20 cellular contexts compared by ENCODE assay signal in genomic region chr14:37816135-37816534, GRCh38.
"Had no signal": no experiment of that assay in that cellular context is flagged by ENCODE, and none has a peak within 500 bp of the region (broad histone marks: within the 10 kb centered on the region; RNA-seq: fewer than 3 reads in every experiment).

No MANE protein-coding gene starts in this region.

- ATAC-seq: effector memory CD8-positive, alpha-beta T cell; heart left ventricle; left lung; natural killer cell treated with Interleukin-12 subunit alpha and Interleukin-12 subunit beta and Interleukin-15 and Interleukin-18, amount 100 ng/mL, for 72 hours; stimulated activated naive B cell treated with anti-CD40 and anti-IgM and Interleukin-4, amounts not matched to agents 10 μg/mL and 1 μg/mL and 100 μg/mL, for 72 hours had no signal

- DNase-seq: cerebellar nuclear complex; cortex of kidney; effector memory CD8-positive, alpha-beta T cell; heart left ventricle; kidney; left lung; naive B cell; sigmoid colon; spleen; stimulated activated naive B cell treated with anti-CD40 and anti-IgM and Interleukin-4, amounts not matched to agents 10 μg/mL and 1 μg/mL and 100 μg/mL, for 72 hours; transverse colon had no signal

- H3K4me1 Mint-ChIP-seq: naive B cell; stimulated activated naive B cell treated with anti-CD40 and anti-IgM and Interleukin-4, amounts not matched to agents 10 μg/mL and 1 μg/mL and 100 μg/mL, for 72 hours had no signal

- H3K27me3 ChIP-seq: heart left ventricle, hepatocyte, left lung, right atrium auricular region, sigmoid colon, spleen, suprapubic skin, transverse colon, vagina had no signal

- H3K9me3 Mint-ChIP-seq: neural crest cell; stimulated activated naive CD8-positive, alpha-beta T cell treated with anti-CD3 and anti-CD28 coated beads, Interleukin-15, Interleukin-2, amounts not matched to agents 100 ng/mL and 50 ng/mL, for 24 hours had no signal

- H3K4me3 Mint-ChIP-seq: effector memory CD8-positive, alpha-beta T cell; naive B cell; natural killer cell treated with Interleukin-12 subunit alpha and Interleukin-12 subunit beta and Interleukin-15 and Interleukin-18, amount 100 ng/mL, for 72 hours; neural crest cell; stimulated activated naive B cell treated with anti-CD40 and anti-IgM and Interleukin-4, amounts not matched to agents 10 μg/mL and 1 μg/mL and 100 μg/mL, for 72 hours; stimulated activated naive CD8-positive, alpha-beta T cell treated with anti-CD3 and anti-CD28 coated beads, Interleukin-15, Interleukin-2, amounts not matched to agents 100 ng/mL and 50 ng/mL, for 24 hours had no signal

- H3K4me2 ChIP-seq: hepatocyte had no signal

- H3K79me2 ChIP-seq: hepatocyte, parathyroid adenoma had no signal

- H3K36me3 ChIP-seq: heart left ventricle, left lung, right atrium auricular region, sigmoid colon, spleen, suprapubic skin, transverse colon, vagina had no signal

- H3K27ac ChIP-seq: heart left ventricle, hepatocyte, left lung, parathyroid adenoma, right atrium auricular region, sigmoid colon, spleen, suprapubic skin, transverse colon, vagina had no signal

- H2AFZ ChIP-seq: hepatocyte, parathyroid adenoma had no signal

- H3K27ac Mint-ChIP-seq: effector memory CD8-positive, alpha-beta T cell; naive B cell; natural killer cell treated with Interleukin-12 subunit alpha and Interleukin-12 subunit beta and Interleukin-15 and Interleukin-18, amount 100 ng/mL, for 72 hours; progenitor cell of endocrine pancreas; stimulated activated naive B cell treated with anti-CD40 and anti-IgM and Interleukin-4, amounts not matched to agents 10 μg/mL and 1 μg/mL and 100 μg/mL, for 72 hours; stimulated activated naive CD8-positive, alpha-beta T cell treated with anti-CD3 and anti-CD28 coated beads, Interleukin-15, Interleukin-2, amounts not matched to agents 100 ng/mL and 50 ng/mL, for 24 hours had no signal

- H3K4me3 ChIP-seq: heart left ventricle, hepatocyte, left lung, right atrium auricular region, sigmoid colon, spleen, suprapubic skin, transverse colon, vagina had no signal

- H3K4me1 ChIP-seq: heart left ventricle, left lung, parathyroid adenoma, spleen, suprapubic skin, transverse colon, vagina had no signal

- H3K36me3 Mint-ChIP-seq: naive B cell; natural killer cell treated with Interleukin-12 subunit alpha and Interleukin-12 subunit beta and Interleukin-15 and Interleukin-18, amount 100 ng/mL, for 72 hours; stimulated activated naive B cell treated with anti-CD40 and anti-IgM and Interleukin-4, amounts not matched to agents 10 μg/mL and 1 μg/mL and 100 μg/mL, for 72 hours had no signal

- H3K9me3 ChIP-seq: heart left ventricle, left lung, right atrium auricular region, sigmoid colon, spleen, suprapubic skin, transverse colon, vagina had no signal

- H3K9ac ChIP-seq: parathyroid adenoma had no signal

- H3K27me3 Mint-ChIP-seq: effector memory CD8-positive, alpha-beta T cell; naive B cell; natural killer cell treated with Interleukin-12 subunit alpha and Interleukin-12 subunit beta and Interleukin-15 and Interleukin-18, amount 100 ng/mL, for 72 hours; progenitor cell of endocrine pancreas; stimulated activated naive B cell treated with anti-CD40 and anti-IgM and Interleukin-4, amounts not matched to agents 10 μg/mL and 1 μg/mL and 100 μg/mL, for 72 hours; stimulated activated naive CD8-positive, alpha-beta T cell treated with anti-CD3 and anti-CD28 coated beads, Interleukin-15, Interleukin-2, amounts not matched to agents 100 ng/mL and 50 ng/mL, for 24 hours had no signal
